In the genomic region with DNA sequence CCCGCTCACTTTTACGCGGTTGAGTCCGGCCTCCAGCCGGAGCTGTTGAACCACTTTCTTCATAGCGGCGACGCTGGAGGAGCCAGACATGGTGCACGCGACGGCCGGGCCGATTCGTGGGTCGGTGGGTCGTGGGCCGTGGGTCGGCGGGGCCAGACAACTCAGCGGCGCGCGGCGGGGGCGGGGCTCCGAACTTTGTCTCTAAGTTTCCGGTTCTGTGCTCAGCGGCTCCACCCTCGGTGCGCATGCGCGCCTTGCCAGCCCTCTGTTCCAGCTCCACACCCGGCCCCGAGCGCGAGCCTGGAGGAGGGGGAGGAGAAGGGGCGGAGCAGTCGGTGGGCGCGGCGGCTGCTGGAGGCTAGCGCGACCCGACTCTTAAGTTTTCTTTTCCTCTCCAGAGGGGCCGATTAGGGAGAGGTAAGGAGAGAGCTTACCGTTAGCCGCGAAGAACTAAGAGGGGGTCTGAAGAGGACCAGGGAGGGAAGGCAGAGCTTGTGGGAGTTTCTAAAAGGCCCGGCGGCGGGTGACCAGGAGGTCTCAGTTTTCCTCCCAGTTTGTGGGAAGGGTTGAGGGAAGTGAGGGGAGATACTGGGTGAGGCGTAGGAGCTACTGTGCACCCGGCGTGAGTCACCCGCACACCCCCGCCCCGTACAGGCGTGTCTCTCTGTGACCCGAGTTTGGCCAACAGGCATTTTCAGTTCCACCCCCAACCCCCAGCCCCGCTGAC, we compare ENCODE assay signal across 1 cellular context.
TF ChIP-seq lines count a peak whose summit lies in the region.

A gene (minus strand): TSS at position 580 of the 727 bp plus-strand sequence. CDS start 490 bp downstream, at position 90.
A gene with protein sequence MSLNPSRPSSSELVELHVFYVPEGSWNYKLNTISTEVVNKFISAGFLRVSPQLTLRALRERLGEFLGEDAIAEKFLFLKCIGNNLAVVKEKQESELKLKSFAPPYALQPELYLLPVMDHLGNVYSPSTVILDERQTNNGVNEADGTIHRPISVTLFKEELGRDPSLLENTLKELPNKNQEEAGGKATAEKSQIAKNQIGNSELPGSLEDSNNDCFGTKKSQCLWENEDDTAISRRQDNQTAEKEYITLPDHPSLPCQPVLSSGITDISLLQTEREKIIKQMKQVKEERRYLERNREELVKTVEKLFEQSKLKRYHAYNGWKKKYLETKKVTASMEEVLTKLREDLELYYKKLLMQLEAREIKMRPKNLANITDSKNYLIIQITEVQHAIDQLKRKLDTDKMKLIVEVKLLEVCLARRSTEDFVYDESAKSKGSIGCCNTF (plus strand): TSS at position 385 of the 727 bp plus-strand sequence. CDS start 9,974 bp downstream, outside the sequence.

TF ChIP-seq in K562, 482 proteins besides CTCF, POLR2A, EP300 and RAD21 (continued from another document and continues in another):
- TF ChIP-seq, protein P1, sequence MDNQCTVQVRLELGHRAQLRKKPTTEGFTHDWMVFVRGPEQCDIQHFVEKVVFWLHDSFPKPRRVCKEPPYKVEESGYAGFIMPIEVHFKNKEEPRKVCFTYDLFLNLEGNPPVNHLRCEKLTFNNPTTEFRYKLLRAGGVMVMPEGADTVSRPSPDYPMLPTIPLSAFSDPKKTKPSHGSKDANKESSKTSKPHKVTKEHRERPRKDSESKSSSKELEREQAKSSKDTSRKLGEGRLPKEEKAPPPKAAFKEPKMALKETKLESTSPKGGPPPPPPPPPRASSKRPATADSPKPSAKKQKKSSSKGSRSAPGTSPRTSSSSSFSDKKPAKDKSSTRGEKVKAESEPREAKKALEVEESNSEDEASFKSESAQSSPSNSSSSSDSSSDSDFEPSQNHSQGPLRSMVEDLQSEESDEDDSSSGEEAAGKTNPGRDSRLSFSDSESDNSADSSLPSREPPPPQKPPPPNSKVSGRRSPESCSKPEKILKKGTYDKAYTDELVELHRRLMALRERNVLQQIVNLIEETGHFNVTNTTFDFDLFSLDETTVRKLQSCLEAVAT (IDR thresholded peaks at IDR 0.05): no peak
- TF ChIP-seq KAT7 (CRISPR knock-in tag; IDR thresholded peaks at IDR 0.05; ENCODE audit: borderline replicate concordance) (peak; percentile 44; the same call in 1 of the 2 replicates), GABPB2 (CRISPR knock-in tag; conservative IDR thresholded peaks at IDR 0.05) (no peak), NR3C1 (CRISPR knock-in tag; IDR thresholded peaks at IDR 0.05) (no peak), NUFIP1 (IDR thresholded peaks at IDR 0.05; ENCODE audit: partially characterized antibody) (no peak), NR1H2 (CRISPR knock-in tag; IDR thresholded peaks at IDR 0.05) (no peak), STAT5B (CRISPR knock-in tag; IDR thresholded peaks at IDR 0.05) (no peak), KAT2B (IDR thresholded peaks at IDR 0.05; ENCODE audit: low read depth, low read length) (no peak), SMAD4 (CRISPR knock-in tag; conservative IDR thresholded peaks at IDR 0.05) (peak; percentile 81; the same call in 1 of the 2 replicates), KDM5B (IDR thresholded peaks at IDR 0.05; ENCODE audit: insufficient replicate concordance, low read depth, low read length) (peak; percentile 82), ZNF24 (IDR thresholded peaks at IDR 0.05) (peak; percentile 46; the same call in 1 of the 2 replicates), FOXP1 (CRISPR knock-in tag; IDR thresholded peaks at IDR 0.05) (peak; percentile 79; the same call in 1 of the 2 replicates), U2AF1 (optimal IDR thresholded peaks at IDR 0.05; ENCODE audit: low read depth, low read length) (peak; percentile 40), MYBL2 (IDR thresholded peaks at IDR 0.05; ENCODE audit: low read depth) (no peak), MYBL2 (CRISPR knock-in tag; IDR thresholded peaks at IDR 0.05; ENCODE audit: borderline replicate concordance) (no peak), CCNT2 (IDR thresholded peaks at IDR 0.05; ENCODE audit: borderline replicate concordance, extremely low read depth, insufficient read length, low read depth, low read length) (peak; percentile 52), MCM2 (IDR thresholded peaks at IDR 0.05; ENCODE audit: low read depth) (no peak), PRPF4 (IDR thresholded peaks at IDR 0.05; ENCODE audit: insufficient read depth, low read depth, low read length, poor library complexity, severe bottlenecking) (no peak)
- TF ChIP-seq, protein P2, sequence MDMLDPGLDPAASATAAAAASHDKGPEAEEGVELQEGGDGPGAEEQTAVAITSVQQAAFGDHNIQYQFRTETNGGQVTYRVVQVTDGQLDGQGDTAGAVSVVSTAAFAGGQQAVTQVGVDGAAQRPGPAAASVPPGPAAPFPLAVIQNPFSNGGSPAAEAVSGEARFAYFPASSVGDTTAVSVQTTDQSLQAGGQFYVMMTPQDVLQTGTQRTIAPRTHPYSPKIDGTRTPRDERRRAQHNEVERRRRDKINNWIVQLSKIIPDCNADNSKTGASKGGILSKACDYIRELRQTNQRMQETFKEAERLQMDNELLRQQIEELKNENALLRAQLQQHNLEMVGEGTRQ (CRISPR knock-in tag; IDR thresholded peaks at IDR 0.05): no peak
- TF ChIP-seq, protein P3, sequence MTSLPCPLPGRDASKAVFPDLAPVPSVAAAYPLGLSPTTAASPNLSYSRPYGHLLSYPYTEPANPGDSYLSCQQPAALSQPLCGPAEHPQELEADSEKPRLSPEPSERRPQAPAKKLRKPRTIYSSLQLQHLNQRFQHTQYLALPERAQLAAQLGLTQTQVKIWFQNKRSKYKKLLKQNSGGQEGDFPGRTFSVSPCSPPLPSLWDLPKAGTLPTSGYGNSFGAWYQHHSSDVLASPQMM (CRISPR knock-in tag; IDR thresholded peaks at IDR 0.05): no peak
- TF ChIP-seq, protein P4, sequence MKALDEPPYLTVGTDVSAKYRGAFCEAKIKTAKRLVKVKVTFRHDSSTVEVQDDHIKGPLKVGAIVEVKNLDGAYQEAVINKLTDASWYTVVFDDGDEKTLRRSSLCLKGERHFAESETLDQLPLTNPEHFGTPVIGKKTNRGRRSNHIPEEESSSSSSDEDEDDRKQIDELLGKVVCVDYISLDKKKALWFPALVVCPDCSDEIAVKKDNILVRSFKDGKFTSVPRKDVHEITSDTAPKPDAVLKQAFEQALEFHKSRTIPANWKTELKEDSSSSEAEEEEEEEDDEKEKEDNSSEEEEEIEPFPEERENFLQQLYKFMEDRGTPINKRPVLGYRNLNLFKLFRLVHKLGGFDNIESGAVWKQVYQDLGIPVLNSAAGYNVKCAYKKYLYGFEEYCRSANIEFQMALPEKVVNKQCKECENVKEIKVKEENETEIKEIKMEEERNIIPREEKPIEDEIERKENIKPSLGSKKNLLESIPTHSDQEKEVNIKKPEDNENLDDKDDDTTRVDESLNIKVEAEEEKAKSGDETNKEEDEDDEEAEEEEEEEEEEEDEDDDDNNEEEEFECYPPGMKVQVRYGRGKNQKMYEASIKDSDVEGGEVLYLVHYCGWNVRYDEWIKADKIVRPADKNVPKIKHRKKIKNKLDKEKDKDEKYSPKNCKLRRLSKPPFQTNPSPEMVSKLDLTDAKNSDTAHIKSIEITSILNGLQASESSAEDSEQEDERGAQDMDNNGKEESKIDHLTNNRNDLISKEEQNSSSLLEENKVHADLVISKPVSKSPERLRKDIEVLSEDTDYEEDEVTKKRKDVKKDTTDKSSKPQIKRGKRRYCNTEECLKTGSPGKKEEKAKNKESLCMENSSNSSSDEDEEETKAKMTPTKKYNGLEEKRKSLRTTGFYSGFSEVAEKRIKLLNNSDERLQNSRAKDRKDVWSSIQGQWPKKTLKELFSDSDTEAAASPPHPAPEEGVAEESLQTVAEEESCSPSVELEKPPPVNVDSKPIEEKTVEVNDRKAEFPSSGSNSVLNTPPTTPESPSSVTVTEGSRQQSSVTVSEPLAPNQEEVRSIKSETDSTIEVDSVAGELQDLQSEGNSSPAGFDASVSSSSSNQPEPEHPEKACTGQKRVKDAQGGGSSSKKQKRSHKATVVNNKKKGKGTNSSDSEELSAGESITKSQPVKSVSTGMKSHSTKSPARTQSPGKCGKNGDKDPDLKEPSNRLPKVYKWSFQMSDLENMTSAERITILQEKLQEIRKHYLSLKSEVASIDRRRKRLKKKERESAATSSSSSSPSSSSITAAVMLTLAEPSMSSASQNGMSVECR (CRISPR knock-in tag; IDR thresholded peaks at IDR 0.05): peak; percentile 65; the same call in 1 of the 2 replicates
- TF ChIP-seq, protein P5, sequence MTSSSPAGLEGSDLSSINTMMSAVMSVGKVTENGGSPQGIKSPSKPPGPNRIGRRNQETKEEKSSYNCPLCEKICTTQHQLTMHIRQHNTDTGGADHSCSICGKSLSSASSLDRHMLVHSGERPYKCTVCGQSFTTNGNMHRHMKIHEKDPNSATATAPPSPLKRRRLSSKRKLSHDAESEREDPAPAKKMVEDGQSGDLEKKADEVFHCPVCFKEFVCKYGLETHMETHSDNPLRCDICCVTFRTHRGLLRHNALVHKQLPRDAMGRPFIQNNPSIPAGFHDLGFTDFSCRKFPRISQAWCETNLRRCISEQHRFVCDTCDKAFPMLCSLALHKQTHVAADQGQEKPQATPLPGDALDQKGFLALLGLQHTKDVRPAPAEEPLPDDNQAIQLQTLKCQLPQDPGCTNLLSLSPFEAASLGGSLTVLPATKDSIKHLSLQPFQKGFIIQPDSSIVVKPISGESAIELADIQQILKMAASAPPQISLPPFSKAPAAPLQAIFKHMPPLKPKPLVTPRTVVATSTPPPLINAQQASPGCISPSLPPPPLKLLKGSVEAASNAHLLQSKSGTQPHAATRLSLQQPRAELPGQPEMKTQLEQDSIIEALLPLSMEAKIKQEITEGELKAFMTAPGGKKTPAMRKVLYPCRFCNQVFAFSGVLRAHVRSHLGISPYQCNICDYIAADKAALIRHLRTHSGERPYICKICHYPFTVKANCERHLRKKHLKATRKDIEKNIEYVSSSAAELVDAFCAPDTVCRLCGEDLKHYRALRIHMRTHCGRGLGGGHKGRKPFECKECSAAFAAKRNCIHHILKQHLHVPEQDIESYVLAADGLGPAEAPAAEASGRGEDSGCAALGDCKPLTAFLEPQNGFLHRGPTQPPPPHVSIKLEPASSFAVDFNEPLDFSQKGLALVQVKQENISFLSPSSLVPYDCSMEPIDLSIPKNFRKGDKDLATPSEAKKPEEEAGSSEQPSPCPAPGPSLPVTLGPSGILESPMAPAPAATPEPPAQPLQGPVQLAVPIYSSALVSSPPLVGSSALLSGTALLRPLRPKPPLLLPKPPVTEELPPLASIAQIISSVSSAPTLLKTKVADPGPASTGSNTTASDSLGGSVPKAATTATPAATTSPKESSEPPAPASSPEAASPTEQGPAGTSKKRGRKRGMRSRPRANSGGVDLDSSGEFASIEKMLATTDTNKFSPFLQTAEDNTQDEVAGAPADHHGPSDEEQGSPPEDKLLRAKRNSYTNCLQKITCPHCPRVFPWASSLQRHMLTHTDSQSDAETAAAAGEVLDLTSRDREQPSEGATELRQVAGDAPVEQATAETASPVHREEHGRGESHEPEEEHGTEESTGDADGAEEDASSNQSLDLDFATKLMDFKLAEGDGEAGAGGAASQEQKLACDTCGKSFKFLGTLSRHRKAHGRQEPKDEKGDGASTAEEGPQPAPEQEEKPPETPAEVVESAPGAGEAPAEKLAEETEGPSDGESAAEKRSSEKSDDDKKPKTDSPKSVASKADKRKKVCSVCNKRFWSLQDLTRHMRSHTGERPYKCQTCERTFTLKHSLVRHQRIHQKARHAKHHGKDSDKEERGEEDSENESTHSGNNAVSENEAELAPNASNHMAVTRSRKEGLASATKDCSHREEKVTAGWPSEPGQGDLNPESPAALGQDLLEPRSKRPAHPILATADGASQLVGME (CRISPR knock-in tag; IDR thresholded peaks at IDR 0.05): 0 out of 2 replicates have a peak, but pooled peaks have one; percentile 28
- TF ChIP-seq, protein P6, sequence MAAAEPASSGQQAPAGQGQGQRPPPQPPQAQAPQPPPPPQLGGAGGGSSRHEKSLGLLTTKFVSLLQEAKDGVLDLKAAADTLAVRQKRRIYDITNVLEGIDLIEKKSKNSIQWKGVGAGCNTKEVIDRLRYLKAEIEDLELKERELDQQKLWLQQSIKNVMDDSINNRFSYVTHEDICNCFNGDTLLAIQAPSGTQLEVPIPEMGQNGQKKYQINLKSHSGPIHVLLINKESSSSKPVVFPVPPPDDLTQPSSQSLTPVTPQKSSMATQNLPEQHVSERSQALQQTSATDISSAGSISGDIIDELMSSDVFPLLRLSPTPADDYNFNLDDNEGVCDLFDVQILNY (CRISPR knock-in tag; IDR thresholded peaks at IDR 0.05): no peak
- TF ChIP-seq, protein P7, sequence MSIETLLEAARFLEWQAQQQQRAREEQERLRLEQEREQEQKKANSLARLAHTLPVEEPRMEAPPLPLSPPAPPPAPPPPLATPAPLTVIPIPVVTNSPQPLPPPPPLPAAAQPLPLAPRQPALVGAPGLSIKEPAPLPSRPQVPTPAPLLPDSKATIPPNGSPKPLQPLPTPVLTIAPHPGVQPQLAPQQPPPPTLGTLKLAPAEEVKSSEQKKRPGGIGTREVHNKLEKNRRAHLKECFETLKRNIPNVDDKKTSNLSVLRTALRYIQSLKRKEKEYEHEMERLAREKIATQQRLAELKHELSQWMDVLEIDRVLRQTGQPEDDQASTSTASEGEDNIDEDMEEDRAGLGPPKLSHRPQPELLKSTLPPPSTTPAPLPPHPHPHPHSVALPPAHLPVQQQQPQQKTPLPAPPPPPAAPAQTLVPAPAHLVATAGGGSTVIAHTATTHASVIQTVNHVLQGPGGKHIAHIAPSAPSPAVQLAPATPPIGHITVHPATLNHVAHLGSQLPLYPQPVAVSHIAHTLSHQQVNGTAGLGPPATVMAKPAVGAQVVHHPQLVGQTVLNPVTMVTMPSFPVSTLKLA (conservative IDR thresholded peaks at IDR 0.05): peak; percentile 80 to 82
- TF ChIP-seq, protein P8, sequence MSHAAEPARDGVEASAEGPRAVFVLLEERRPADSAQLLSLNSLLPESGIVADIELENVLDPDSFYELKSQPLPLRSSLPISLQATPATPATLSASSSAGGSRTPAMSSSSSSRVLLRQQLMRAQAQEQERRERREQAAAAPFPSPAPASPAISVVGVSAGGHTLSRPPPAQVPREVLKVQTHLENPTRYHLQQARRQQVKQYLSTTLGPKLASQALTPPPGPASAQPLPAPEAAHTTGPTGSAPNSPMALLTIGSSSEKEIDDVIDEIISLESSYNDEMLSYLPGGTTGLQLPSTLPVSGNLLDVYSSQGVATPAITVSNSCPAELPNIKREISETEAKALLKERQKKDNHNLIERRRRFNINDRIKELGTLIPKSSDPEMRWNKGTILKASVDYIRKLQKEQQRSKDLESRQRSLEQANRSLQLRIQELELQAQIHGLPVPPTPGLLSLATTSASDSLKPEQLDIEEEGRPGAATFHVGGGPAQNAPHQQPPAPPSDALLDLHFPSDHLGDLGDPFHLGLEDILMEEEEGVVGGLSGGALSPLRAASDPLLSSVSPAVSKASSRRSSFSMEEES (CRISPR knock-in tag; IDR thresholded peaks at IDR 0.05): no peak
- TF ChIP-seq, protein P9, sequence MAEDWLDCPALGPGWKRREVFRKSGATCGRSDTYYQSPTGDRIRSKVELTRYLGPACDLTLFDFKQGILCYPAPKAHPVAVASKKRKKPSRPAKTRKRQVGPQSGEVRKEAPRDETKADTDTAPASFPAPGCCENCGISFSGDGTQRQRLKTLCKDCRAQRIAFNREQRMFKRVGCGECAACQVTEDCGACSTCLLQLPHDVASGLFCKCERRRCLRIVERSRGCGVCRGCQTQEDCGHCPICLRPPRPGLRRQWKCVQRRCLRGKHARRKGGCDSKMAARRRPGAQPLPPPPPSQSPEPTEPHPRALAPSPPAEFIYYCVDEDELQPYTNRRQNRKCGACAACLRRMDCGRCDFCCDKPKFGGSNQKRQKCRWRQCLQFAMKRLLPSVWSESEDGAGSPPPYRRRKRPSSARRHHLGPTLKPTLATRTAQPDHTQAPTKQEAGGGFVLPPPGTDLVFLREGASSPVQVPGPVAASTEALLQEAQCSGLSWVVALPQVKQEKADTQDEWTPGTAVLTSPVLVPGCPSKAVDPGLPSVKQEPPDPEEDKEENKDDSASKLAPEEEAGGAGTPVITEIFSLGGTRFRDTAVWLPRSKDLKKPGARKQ (CRISPR knock-in tag; IDR thresholded peaks at IDR 0.05): no peak
